In the genomic region with DNA sequence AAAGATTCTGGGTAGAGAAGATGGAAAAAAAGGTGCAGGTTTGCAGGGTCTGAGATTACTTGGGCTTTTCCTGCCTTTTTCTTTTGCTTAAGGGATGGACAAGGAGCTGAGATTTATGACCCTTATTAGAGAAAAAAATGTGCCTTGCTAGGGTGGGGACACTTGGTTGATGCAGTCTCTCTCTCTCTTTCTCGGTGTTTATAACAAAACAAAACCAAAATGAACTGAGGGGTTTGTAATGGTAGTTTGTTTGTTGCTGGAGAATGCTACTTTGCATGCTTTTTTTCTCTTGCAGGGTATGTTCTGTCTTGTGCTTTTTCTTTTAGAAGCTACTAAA, we compare ENCODE assay signal across 3 cellular contexts.
TF ChIP-seq lines count a peak whose summit lies in the region.

No MANE protein-coding gene starts in this region.

TF ChIP-seq in liver, 16 proteins besides CTCF, POLR2A, EP300 and RAD21:
- TF ChIP-seq HNF4A (conservative IDR thresholded peaks at IDR 0.05) (no peak), EGR1 (IDR thresholded peaks at IDR 0.05; ENCODE audit: low read depth in 2 of 2) (no peak), SP1 (IDR thresholded peaks at IDR 0.05) (no peak), FOXA1 (IDR thresholded peaks at IDR 0.05) (no peak), JUND (IDR thresholded peaks at IDR 0.05) (no peak)
- TF ChIP-seq, protein P1, sequence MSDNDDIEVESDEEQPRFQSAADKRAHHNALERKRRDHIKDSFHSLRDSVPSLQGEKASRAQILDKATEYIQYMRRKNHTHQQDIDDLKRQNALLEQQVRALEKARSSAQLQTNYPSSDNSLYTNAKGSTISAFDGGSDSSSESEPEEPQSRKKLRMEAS (IDR thresholded peaks at IDR 0.05) = no peak
- TF ChIP-seq, protein P2, sequence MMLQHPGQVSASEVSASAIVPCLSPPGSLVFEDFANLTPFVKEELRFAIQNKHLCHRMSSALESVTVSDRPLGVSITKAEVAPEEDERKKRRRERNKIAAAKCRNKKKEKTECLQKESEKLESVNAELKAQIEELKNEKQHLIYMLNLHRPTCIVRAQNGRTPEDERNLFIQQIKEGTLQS (IDR thresholded peaks at IDR 0.05) = no peak

TF ChIP-seq in HepG2, 621 proteins besides CTCF, POLR2A, EP300 and RAD21:
- TF ChIP-seq ZSCAN21 (CRISPR knock-in tag; IDR thresholded peaks at IDR 0.05; ENCODE audit: borderline replicate concordance) = no peak
- TF ChIP-seq, protein P3, sequence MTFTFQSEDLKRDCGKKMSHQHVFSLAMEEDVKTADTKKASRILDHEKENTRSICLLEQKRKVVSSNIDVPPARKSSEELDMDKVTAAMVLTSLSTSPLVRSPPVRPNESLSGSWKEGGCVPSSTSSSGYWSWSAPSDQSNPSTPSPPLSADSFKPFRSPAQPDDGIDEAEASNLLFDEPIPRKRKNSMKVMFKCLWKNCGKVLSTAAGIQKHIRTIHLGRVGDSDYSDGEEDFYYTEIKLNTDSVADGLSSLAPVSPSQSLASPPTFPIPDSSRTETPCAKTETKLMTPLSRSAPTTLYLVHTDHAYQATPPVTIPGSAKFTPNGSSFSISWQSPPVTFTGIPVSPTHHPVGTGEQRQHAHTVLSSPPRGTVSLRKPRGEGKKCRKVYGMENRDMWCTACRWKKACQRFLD (CRISPR knock-in tag; IDR thresholded peaks at IDR 0.05; ENCODE audit: borderline replicate concordance) = no peak
- no peak for TF ChIP-seq HNRNPLL (IDR thresholded peaks at IDR 0.05; ENCODE audit: low read depth, low read length, poor library complexity, severe bottlenecking)
- no peak for TF ChIP-seq GLI4 (CRISPR knock-in tag; IDR thresholded peaks at IDR 0.05; ENCODE audit: borderline replicate concordance)
- no peak for TF ChIP-seq ESRRA (CRISPR knock-in tag; IDR thresholded peaks at IDR 0.05; ENCODE audit: low read depth)
- no peak for TF ChIP-seq SNRNP70 (IDR thresholded peaks at IDR 0.05; ENCODE audit: low read depth, low read length)
- TF ChIP-seq MIER2 (CRISPR knock-in tag; IDR thresholded peaks at IDR 0.05) = no peak
- TF ChIP-seq, protein P4, sequence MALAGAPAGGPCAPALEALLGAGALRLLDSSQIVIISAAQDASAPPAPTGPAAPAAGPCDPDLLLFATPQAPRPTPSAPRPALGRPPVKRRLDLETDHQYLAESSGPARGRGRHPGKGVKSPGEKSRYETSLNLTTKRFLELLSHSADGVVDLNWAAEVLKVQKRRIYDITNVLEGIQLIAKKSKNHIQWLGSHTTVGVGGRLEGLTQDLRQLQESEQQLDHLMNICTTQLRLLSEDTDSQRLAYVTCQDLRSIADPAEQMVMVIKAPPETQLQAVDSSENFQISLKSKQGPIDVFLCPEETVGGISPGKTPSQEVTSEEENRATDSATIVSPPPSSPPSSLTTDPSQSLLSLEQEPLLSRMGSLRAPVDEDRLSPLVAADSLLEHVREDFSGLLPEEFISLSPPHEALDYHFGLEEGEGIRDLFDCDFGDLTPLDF (CRISPR knock-in tag; IDR thresholded peaks at IDR 0.05) = no peak
- TF ChIP-seq, protein P5, sequence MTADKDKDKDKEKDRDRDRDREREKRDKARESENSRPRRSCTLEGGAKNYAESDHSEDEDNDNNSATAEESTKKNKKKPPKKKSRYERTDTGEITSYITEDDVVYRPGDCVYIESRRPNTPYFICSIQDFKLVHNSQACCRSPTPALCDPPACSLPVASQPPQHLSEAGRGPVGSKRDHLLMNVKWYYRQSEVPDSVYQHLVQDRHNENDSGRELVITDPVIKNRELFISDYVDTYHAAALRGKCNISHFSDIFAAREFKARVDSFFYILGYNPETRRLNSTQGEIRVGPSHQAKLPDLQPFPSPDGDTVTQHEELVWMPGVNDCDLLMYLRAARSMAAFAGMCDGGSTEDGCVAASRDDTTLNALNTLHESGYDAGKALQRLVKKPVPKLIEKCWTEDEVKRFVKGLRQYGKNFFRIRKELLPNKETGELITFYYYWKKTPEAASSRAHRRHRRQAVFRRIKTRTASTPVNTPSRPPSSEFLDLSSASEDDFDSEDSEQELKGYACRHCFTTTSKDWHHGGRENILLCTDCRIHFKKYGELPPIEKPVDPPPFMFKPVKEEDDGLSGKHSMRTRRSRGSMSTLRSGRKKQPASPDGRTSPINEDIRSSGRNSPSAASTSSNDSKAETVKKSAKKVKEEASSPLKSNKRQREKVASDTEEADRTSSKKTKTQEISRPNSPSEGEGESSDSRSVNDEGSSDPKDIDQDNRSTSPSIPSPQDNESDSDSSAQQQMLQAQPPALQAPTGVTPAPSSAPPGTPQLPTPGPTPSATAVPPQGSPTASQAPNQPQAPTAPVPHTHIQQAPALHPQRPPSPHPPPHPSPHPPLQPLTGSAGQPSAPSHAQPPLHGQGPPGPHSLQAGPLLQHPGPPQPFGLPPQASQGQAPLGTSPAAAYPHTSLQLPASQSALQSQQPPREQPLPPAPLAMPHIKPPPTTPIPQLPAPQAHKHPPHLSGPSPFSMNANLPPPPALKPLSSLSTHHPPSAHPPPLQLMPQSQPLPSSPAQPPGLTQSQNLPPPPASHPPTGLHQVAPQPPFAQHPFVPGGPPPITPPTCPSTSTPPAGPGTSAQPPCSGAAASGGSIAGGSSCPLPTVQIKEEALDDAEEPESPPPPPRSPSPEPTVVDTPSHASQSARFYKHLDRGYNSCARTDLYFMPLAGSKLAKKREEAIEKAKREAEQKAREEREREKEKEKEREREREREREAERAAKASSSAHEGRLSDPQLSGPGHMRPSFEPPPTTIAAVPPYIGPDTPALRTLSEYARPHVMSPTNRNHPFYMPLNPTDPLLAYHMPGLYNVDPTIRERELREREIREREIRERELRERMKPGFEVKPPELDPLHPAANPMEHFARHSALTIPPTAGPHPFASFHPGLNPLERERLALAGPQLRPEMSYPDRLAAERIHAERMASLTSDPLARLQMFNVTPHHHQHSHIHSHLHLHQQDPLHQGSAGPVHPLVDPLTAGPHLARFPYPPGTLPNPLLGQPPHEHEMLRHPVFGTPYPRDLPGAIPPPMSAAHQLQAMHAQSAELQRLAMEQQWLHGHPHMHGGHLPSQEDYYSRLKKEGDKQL (CRISPR knock-in tag; IDR thresholded peaks at IDR 0.05; ENCODE audit: low read depth) = no peak
- TF ChIP-seq FOSL1 (CRISPR knock-in tag; IDR thresholded peaks at IDR 0.05; ENCODE audit: borderline replicate concordance) = no peak

TF ChIP-seq in H1, 55 proteins besides CTCF, POLR2A, EP300 and RAD21:
- TF ChIP-seq YY1 (IDR thresholded peaks at IDR 0.05; ENCODE audit: low read depth, low read length) = no peak
- no peak for TF ChIP-seq SIN3A (conservative IDR thresholded peaks at IDR 0.05 in 1 of 2, IDR thresholded peaks at IDR 0.05 in 1 of 2; ENCODE audit: low read depth in 1 of 2, low read length in 2 of 2)
- no peak for TF ChIP-seq HDAC6 (IDR thresholded peaks at IDR 0.05; ENCODE audit: low read depth, low read length)
- TF ChIP-seq RFX5 (IDR thresholded peaks at IDR 0.05; ENCODE audit: borderline replicate concordance, low read depth, low read length) = no peak
- no peak for TF ChIP-seq SAP30 (IDR thresholded peaks at IDR 0.05; ENCODE audit: insufficient read depth, insufficient replicate concordance, low read length)
- TF ChIP-seq JUN (IDR thresholded peaks at IDR 0.05; ENCODE audit: low read depth, low read length) = no peak
- TF ChIP-seq EZH2 (IDR thresholded peaks at IDR 0.05; ENCODE audit: low read depth, low read length, severe bottlenecking) = no peak
- no peak for TF ChIP-seq KDM4A (IDR thresholded peaks at IDR 0.05; ENCODE audit: low read depth, low read length, severe bottlenecking)
- TF ChIP-seq BACH1 (IDR thresholded peaks at IDR 0.05; ENCODE audit: low read length) = no peak
- TF ChIP-seq, protein P6, sequence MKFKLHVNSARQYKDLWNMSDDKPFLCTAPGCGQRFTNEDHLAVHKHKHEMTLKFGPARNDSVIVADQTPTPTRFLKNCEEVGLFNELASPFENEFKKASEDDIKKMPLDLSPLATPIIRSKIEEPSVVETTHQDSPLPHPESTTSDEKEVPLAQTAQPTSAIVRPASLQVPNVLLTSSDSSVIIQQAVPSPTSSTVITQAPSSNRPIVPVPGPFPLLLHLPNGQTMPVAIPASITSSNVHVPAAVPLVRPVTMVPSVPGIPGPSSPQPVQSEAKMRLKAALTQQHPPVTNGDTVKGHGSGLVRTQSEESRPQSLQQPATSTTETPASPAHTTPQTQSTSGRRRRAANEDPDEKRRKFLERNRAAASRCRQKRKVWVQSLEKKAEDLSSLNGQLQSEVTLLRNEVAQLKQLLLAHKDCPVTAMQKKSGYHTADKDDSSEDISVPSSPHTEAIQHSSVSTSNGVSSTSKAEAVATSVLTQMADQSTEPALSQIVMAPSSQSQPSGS (IDR thresholded peaks at IDR 0.05; ENCODE audit: low read length) = no peak
- TF ChIP-seq PHF8 (conservative IDR thresholded peaks at IDR 0.05; ENCODE audit: low read depth, low read length) = no peak
- TF ChIP-seq, protein P7, sequence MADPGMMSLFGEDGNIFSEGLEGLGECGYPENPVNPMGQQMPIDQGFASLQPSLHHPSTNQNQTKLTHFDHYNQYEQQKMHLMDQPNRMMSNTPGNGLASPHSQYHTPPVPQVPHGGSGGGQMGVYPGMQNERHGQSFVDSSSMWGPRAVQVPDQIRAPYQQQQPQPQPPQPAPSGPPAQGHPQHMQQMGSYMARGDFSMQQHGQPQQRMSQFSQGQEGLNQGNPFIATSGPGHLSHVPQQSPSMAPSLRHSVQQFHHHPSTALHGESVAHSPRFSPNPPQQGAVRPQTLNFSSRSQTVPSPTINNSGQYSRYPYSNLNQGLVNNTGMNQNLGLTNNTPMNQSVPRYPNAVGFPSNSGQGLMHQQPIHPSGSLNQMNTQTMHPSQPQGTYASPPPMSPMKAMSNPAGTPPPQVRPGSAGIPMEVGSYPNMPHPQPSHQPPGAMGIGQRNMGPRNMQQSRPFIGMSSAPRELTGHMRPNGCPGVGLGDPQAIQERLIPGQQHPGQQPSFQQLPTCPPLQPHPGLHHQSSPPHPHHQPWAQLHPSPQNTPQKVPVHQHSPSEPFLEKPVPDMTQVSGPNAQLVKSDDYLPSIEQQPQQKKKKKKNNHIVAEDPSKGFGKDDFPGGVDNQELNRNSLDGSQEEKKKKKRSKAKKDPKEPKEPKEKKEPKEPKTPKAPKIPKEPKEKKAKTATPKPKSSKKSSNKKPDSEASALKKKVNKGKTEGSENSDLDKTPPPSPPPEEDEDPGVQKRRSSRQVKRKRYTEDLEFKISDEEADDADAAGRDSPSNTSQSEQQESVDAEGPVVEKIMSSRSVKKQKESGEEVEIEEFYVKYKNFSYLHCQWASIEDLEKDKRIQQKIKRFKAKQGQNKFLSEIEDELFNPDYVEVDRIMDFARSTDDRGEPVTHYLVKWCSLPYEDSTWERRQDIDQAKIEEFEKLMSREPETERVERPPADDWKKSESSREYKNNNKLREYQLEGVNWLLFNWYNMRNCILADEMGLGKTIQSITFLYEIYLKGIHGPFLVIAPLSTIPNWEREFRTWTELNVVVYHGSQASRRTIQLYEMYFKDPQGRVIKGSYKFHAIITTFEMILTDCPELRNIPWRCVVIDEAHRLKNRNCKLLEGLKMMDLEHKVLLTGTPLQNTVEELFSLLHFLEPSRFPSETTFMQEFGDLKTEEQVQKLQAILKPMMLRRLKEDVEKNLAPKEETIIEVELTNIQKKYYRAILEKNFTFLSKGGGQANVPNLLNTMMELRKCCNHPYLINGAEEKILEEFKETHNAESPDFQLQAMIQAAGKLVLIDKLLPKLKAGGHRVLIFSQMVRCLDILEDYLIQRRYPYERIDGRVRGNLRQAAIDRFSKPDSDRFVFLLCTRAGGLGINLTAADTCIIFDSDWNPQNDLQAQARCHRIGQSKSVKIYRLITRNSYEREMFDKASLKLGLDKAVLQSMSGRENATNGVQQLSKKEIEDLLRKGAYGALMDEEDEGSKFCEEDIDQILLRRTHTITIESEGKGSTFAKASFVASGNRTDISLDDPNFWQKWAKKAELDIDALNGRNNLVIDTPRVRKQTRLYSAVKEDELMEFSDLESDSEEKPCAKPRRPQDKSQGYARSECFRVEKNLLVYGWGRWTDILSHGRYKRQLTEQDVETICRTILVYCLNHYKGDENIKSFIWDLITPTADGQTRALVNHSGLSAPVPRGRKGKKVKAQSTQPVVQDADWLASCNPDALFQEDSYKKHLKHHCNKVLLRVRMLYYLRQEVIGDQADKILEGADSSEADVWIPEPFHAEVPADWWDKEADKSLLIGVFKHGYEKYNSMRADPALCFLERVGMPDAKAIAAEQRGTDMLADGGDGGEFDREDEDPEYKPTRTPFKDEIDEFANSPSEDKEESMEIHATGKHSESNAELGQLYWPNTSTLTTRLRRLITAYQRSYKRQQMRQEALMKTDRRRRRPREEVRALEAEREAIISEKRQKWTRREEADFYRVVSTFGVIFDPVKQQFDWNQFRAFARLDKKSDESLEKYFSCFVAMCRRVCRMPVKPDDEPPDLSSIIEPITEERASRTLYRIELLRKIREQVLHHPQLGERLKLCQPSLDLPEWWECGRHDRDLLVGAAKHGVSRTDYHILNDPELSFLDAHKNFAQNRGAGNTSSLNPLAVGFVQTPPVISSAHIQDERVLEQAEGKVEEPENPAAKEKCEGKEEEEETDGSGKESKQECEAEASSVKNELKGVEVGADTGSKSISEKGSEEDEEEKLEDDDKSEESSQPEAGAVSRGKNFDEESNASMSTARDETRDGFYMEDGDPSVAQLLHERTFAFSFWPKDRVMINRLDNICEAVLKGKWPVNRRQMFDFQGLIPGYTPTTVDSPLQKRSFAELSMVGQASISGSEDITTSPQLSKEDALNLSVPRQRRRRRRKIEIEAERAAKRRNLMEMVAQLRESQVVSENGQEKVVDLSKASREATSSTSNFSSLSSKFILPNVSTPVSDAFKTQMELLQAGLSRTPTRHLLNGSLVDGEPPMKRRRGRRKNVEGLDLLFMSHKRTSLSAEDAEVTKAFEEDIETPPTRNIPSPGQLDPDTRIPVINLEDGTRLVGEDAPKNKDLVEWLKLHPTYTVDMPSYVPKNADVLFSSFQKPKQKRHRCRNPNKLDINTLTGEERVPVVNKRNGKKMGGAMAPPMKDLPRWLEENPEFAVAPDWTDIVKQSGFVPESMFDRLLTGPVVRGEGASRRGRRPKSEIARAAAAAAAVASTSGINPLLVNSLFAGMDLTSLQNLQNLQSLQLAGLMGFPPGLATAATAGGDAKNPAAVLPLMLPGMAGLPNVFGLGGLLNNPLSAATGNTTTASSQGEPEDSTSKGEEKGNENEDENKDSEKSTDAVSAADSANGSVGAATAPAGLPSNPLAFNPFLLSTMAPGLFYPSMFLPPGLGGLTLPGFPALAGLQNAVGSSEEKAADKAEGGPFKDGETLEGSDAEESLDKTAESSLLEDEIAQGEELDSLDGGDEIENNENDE (IDR thresholded peaks at IDR 0.05; ENCODE audit: insufficient replicate concordance, low read length) = no peak
